Comparison of ENCODE assay signal across 20 cellular contexts in the genomic region with DNA sequence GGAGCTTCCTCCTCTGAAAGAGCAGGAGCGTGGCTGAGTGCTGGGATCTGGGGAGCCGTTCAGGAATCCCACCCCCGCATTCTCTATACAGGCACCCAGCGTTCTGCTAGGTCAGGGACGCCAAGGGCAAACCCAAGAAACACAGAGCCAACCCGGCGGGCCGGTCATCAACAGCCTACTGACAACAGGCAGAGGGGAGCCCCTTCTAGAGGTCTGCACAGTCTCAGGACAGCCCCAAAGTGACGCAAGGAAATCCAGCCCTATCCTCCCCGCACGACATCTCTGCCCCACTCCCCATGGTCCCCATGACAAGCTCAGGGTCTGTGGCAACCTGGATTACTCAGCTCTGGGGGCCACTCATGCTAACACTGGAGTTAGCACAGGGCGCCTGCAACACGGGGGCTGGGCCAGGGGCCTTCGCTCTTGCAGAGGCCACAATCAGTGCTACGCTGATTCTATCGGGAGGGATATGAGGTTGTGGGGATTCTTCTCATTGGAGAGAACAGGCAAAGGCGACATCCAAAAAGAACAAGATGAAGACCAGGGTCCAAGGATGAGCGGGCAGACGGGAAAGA.
"Had no signal": no experiment of that assay in that cellular context is flagged by ENCODE, and none has a peak within 500 bp of the region (broad histone marks: within the 10 kb centered on the region; RNA-seq: fewer than 3 reads in every experiment).

No MANE protein-coding gene starts in this region.

- H3K4me1 ChIP-seq: adrenal gland, breast epithelium, esophagus muscularis mucosa, lower lobe of right lung, spleen, uterus had no signal

- H3K27me3 Mint-ChIP-seq: natural killer cell treated with Interleukin-12 subunit alpha and Interleukin-12 subunit beta and Interleukin-15 and Interleukin-18, amount 100 ng/mL, for 72 hours; stimulated activated memory B cell treated with anti-CD40 and anti-IgM and Interleukin-4, amounts not matched to agents 10 μg/mL and 1 μg/mL and 100 μg/mL, for 72 hours had no signal

- H3K4me3 ChIP-seq: adrenal gland, breast epithelium, esophagus muscularis mucosa, lower lobe of right lung, spleen, uterus had no signal

- DNase-seq: activated CD4-positive, alpha-beta T cell treated with anti-CD3 and anti-CD28 coated beads, Interleukin-2, amount 50 U/mL, for 1 hour; activated CD8-positive, alpha-beta memory T cell treated with anti-CD3 and anti-CD28 coated beads for 24 hours; activated CD8-positive, alpha-beta memory T cell treated with anti-CD3 and anti-CD28 coated beads, Interleukin-2, amount 50 U/mL, for 48 hours; activated gamma-delta T cell treated with Interleukin-2 at 50 U/mL for 16 hours; activated T-cell treated with anti-CD3 and anti-CD28 coated beads, Interleukin-2, amount 50 U/mL, for 48 hours; cerebellar nuclear complex; effector CD4-positive, alpha-beta T cell; occipital lobe; spleen; stimulated activated CD4-positive, alpha-beta T cell treated with anti-CD3 and anti-CD28 coated beads, Interleukin-4, amount 100 ng/mL, for 4 hours; uterus had no signal

- H3K4me3 Mint-ChIP-seq: mesothelial cell of epicardium; natural killer cell treated with Interleukin-12 subunit alpha and Interleukin-12 subunit beta and Interleukin-15 and Interleukin-18, amount 100 ng/mL, for 72 hours; stimulated activated memory B cell treated with anti-CD40 and anti-IgM and Interleukin-4, amounts not matched to agents 10 μg/mL and 1 μg/mL and 100 μg/mL, for 72 hours had no signal

- H3K36me3 Mint-ChIP-seq: activated naive CD4-positive, alpha-beta T cell treated with anti-CD3 and anti-CD28 coated beads, Interleukin-2, amount 50 U/mL, for 72 hours; natural killer cell treated with Interleukin-12 subunit alpha and Interleukin-12 subunit beta and Interleukin-15 and Interleukin-18, amount 100 ng/mL, for 72 hours; stimulated activated memory B cell treated with anti-CD40 and anti-IgM and Interleukin-4, amounts not matched to agents 10 μg/mL and 1 μg/mL and 100 μg/mL, for 72 hours had no signal

- H3K27ac Mint-ChIP-seq: activated naive CD4-positive, alpha-beta T cell treated with anti-CD3 and anti-CD28 coated beads, Interleukin-2, amount 50 U/mL, for 72 hours; mesothelial cell of epicardium; natural killer cell treated with Interleukin-12 subunit alpha and Interleukin-12 subunit beta and Interleukin-15 and Interleukin-18, amount 100 ng/mL, for 72 hours; stimulated activated memory B cell treated with anti-CD40 and anti-IgM and Interleukin-4, amounts not matched to agents 10 μg/mL and 1 μg/mL and 100 μg/mL, for 72 hours had no signal

- ATAC-seq: activated CD4-positive, CD25-positive, alpha-beta regulatory T cell treated with anti-CD3 and anti-CD28 coated beads, Interleukin-2, amount 50 U/mL, for 24 hours; activated naive CD4-positive, alpha-beta T cell treated with anti-CD3 and anti-CD28 coated beads, Interleukin-2, amount 50 U/mL, for 72 hours; lower lobe of right lung; natural killer cell treated with Interleukin-12 subunit alpha and Interleukin-12 subunit beta and Interleukin-15 and Interleukin-18, amount 100 ng/mL, for 72 hours; stimulated activated memory B cell treated with anti-CD40 and anti-IgM and Interleukin-4, amounts not matched to agents 10 μg/mL and 1 μg/mL and 100 μg/mL, for 72 hours had no signal

- H3K36me3 ChIP-seq: breast epithelium, uterus had no signal

- H3K4me1 Mint-ChIP-seq: stimulated activated memory B cell treated with anti-CD40 and anti-IgM and Interleukin-4, amounts not matched to agents 10 μg/mL and 1 μg/mL and 100 μg/mL, for 72 hours had no signal

- H3K9me3 ChIP-seq: adrenal gland, breast epithelium, esophagus muscularis mucosa, lower lobe of right lung, spleen, uterus had no signal

- H3K9me3 Mint-ChIP-seq: activated naive CD4-positive, alpha-beta T cell treated with anti-CD3 and anti-CD28 coated beads, Interleukin-2, amount 50 U/mL, for 72 hours; mesothelial cell of epicardium; natural killer cell treated with Interleukin-12 subunit alpha and Interleukin-12 subunit beta and Interleukin-15 and Interleukin-18, amount 100 ng/mL, for 72 hours; stimulated activated memory B cell treated with anti-CD40 and anti-IgM and Interleukin-4, amounts not matched to agents 10 μg/mL and 1 μg/mL and 100 μg/mL, for 72 hours had no signal

- H3K27me3 ChIP-seq: adrenal gland, breast epithelium, esophagus muscularis mucosa, uterus had no signal

- H3K27ac ChIP-seq: adrenal gland, breast epithelium, esophagus muscularis mucosa, lower lobe of right lung, spleen, uterus had no signal
